In genomic region chr10:85851300-85851699, GRCh38 we compare ENCODE assay signal across 18 cellular contexts.
DNase-seq lines count a peak whose midpoint lies in the region; ATAC-seq and TF ChIP-seq lines count a peak whose summit lies in the region.
"Had no signal": no experiment of that assay in that cellular context is flagged by ENCODE, and none has a peak within 500 bp of the region (broad histone marks: within the 10 kb centered on the region; RNA-seq: fewer than 3 reads in every experiment).

No MANE protein-coding gene starts in this region.

- H3K36me3 ChIP-seq in A673 (ENCODE audit: insufficient read depth, low read length, poor library complexity, severe bottlenecking) = no peaks in the 10 kb centered on the region
- no peaks in the 10 kb centered on the region for H3K36me3 ChIP-seq in GM23248 (ENCODE audit: low read depth)
- H3K36me3 ChIP-seq in left ventricle myocardium inferior = no peaks in the 10 kb centered on the region
- H3K36me3 ChIP-seq: colonic mucosa, uterus had no signal

- H3K4me3 Mint-ChIP-seq in progenitor cell of endocrine pancreas (ENCODE audit: low read depth) = no peak overlapping the region
- H3K4me3 Mint-ChIP-seq: CD8-positive, alpha-beta memory T cell; naive thymus-derived CD8-positive, alpha-beta T cell had no signal

- no peak overlapping the region for H3K9ac ChIP-seq in GM23248

- ATAC-seq in foreskin keratinocyte = peak; percentile 94
- ATAC-seq: naive thymus-derived CD8-positive, alpha-beta T cell had no signal

- no peak overlapping the region for H3K27ac Mint-ChIP-seq in progenitor cell of endocrine pancreas
- H3K27ac Mint-ChIP-seq: CD8-positive, alpha-beta memory T cell; naive thymus-derived CD8-positive, alpha-beta T cell had no signal

- H3K4me3 ChIP-seq in A673 (ENCODE audit: low read depth, low read length, poor library complexity, severe bottlenecking) = no peak overlapping the region
- H3K4me3 ChIP-seq in GM23248 = no peak overlapping the region
- no peak overlapping the region for H3K4me3 ChIP-seq in left ventricle myocardium inferior
- no peak overlapping the region for H3K4me3 ChIP-seq in lower leg skin (ENCODE audit: low read depth, poor library complexity, severe bottlenecking)
- H3K4me3 ChIP-seq: colonic mucosa, uterus had no signal

- H3K27me3 ChIP-seq in A673 (replicated peaks; ENCODE audit: insufficient read depth, low read depth, low read length, poor library complexity) = no peaks in the 10 kb centered on the region
- H3K27me3 ChIP-seq in GM23248 (replicated peaks; ENCODE audit: insufficient read depth) = no peaks in the 10 kb centered on the region
- H3K27me3 ChIP-seq in foreskin keratinocyte = no peaks in the 10 kb centered on the region
- H3K27me3 ChIP-seq in left ventricle myocardium inferior (ENCODE audit: low read depth) = no peaks in the 10 kb centered on the region
- H3K27me3 ChIP-seq: colonic mucosa, uterus had no signal

- POLR2A ChIA-PET in A673 (lab: Charles Lee; ENCODE audit: low non-redundant PET) = no interaction called here

- no TSS peak for BruUV-seq in A673 (replicated peaks; lab: Mats Ljungman, UMichigan)

- TF ChIP-seq POLR2A in lower leg skin (IDR thresholded peaks at IDR 0.05) = no peak

- H3K79me2 ChIP-seq in GM23248 (ENCODE audit: insufficient read depth) = no peaks in the 10 kb centered on the region

- DNase-seq in A673 (ENCODE audit: low spot score) = peak; percentile 76
- DNase-seq in GM23248 = peak; percentile 6
- peak; percentile 7 for DNase-seq in RPMI7951 (ENCODE audit: low read depth)
- DNase-seq in foreskin keratinocyte = peak; percentile 74 to 85
- DNase-seq in left ventricle myocardium inferior = no peak
- DNase-seq in progenitor cell of endocrine pancreas (ENCODE audit: low spot score, unreplicated experiment) = no peak
- no peak for DNase-seq in NCI-H146 (lab: John Stamatoyannopoulos, UW)
- DNase-seq in lower leg skin (ENCODE audit: low spot score in 2 of 2) = no peak
- DNase-seq: activated naive CD4-positive, alpha-beta T cell; CD8-positive, alpha-beta memory T cell; colonic mucosa; Kasumi-1; naive thymus-derived CD8-positive, alpha-beta T cell; NCI-H1694 treated with DMSO at 0.1 percent for 48 hours; NCI-H446 treated with DMSO at 0.1 percent for 48 hours; SHP77; stimulated activated CD4-positive, alpha-beta T cell treated with anti-CD3 and anti-CD28 coated beads, Interleukin-2, amount 100 ng/mL, for 48 hours; uterus had no signal

- H3K27me3 Mint-ChIP-seq in progenitor cell of endocrine pancreas = no peaks in the 10 kb centered on the region

- H3K27ac ChIP-seq in A673 (ENCODE audit: low read depth, low read length, poor library complexity, severe bottlenecking) (no peak overlapping the region), GM23248 (no peak overlapping the region), foreskin keratinocyte (no peak overlapping the region), left ventricle myocardium inferior (replicated peaks) (no peak overlapping the region)
- H3K27ac ChIP-seq: colonic mucosa, uterus had no signal

- H3F3A ChIP-seq in GM23248 (ENCODE audit: insufficient read depth) = no peaks in the 10 kb centered on the region

- no peaks in the 10 kb centered on the region for H3K9me2 ChIP-seq in GM23248 (ENCODE audit: insufficient read depth)

- no peaks in the 10 kb centered on the region for H3K4me1 Mint-ChIP-seq in progenitor cell of endocrine pancreas (ENCODE audit: low read depth)
- H3K4me1 Mint-ChIP-seq: CD8-positive, alpha-beta memory T cell; naive thymus-derived CD8-positive, alpha-beta T cell had no signal

- no peak overlapping the region for H3K4me2 ChIP-seq in GM23248 (ENCODE audit: unreplicated experiment)

- no peak overlapping the region for H2AFZ ChIP-seq in GM23248

- peaks cover 10% of the 10 kb centered on the region for H3K9me3 Mint-ChIP-seq in progenitor cell of endocrine pancreas (ENCODE audit: low read depth)

- H3K9me3 ChIP-seq in A673 (ENCODE audit: low read depth, low read length, poor library complexity, severe bottlenecking) (no peaks in the 10 kb centered on the region), GM23248 (ENCODE audit: low read depth) (no peaks in the 10 kb centered on the region), left ventricle myocardium inferior (replicated peaks) (peaks cover 14% of the 10 kb centered on the region)
- H3K9me3 ChIP-seq: colonic mucosa, uterus had no signal

- 38 to 43% methylated on average over 2 of the region's 2 CpGs for WGBS in GM23248 (ENCODE audit: low coverage in 1 of 2, low lambda C conversion rate in 2 of 2, missing lambda C conversion rate in 2 of 2), 2 experiments
- 68 to 72% methylated on average over 2 of the region's 2 CpGs for WGBS in lower leg skin, 2 donors

- CTCF ChIA-PET in A673 (lab: Charles Lee) = no interaction called here

- in situ Hi-C loops in GM23248 (cut with MboI) = no loop called here

- intact Hi-C loops in A673 (cut with micrococcal nuclease; ENCODE audit: unreplicated experiment) (no loop called here), left ventricle myocardium inferior (cut with micrococcal nuclease) (no loop called here), lower leg skin (cut with DNase I; ENCODE audit: low total_unique reads) (no loop called here)

- H3K4me1 ChIP-seq in A673 (ENCODE audit: insufficient read depth, low read length, poor library complexity, severe bottlenecking) = no peaks in the 10 kb centered on the region
- H3K4me1 ChIP-seq in GM23248 (ENCODE audit: insufficient read depth) = no peaks in the 10 kb centered on the region
- peaks cover 3% of the 10 kb centered on the region for H3K4me1 ChIP-seq in foreskin keratinocyte
- no peaks in the 10 kb centered on the region for H3K4me1 ChIP-seq in left ventricle myocardium inferior
- H3K4me1 ChIP-seq: colonic mucosa, uterus had no signal

- H4K20me1 ChIP-seq in GM23248 (ENCODE audit: insufficient read depth) = no peaks in the 10 kb centered on the region

- no peaks in the 10 kb centered on the region for H3K36me3 Mint-ChIP-seq in progenitor cell of endocrine pancreas (ENCODE audit: insufficient read depth)
- H3K36me3 Mint-ChIP-seq: CD8-positive, alpha-beta memory T cell; naive thymus-derived CD8-positive, alpha-beta T cell had no signal

- no peak for TF ChIP-seq CTCF in A673 (conservative IDR thresholded peaks at IDR 0.05; ENCODE audit: low read depth, low read length)
- TF ChIP-seq CTCF in foreskin keratinocyte (conservative IDR thresholded peaks at IDR 0.05) = no peak
- TF ChIP-seq CTCF in left ventricle myocardium inferior (IDR thresholded peaks at IDR 0.05; ENCODE audit: borderline replicate concordance) = no peak
- no peak for TF ChIP-seq CTCF in progenitor cell of endocrine pancreas (IDR thresholded peaks at IDR 0.05; ENCODE audit: unreplicated experiment)
- no peak for TF ChIP-seq CTCF in lower leg skin (IDR thresholded peaks at IDR 0.05)

Comparison
In these comparisons a context has a peak if more than half of its experiments do, and no peak if none do; other contexts are left out.
1. DNase-seq: peak in A673 (single experiment), GM23248 (single experiment), RPMI7951 (single experiment) and foreskin keratinocyte (2 of 2); none in left ventricle myocardium inferior (single experiment), progenitor cell of endocrine pancreas (single experiment), NCI-H146 (single experiment) and lower leg skin (0 of 2).